In the genomic region with DNA sequence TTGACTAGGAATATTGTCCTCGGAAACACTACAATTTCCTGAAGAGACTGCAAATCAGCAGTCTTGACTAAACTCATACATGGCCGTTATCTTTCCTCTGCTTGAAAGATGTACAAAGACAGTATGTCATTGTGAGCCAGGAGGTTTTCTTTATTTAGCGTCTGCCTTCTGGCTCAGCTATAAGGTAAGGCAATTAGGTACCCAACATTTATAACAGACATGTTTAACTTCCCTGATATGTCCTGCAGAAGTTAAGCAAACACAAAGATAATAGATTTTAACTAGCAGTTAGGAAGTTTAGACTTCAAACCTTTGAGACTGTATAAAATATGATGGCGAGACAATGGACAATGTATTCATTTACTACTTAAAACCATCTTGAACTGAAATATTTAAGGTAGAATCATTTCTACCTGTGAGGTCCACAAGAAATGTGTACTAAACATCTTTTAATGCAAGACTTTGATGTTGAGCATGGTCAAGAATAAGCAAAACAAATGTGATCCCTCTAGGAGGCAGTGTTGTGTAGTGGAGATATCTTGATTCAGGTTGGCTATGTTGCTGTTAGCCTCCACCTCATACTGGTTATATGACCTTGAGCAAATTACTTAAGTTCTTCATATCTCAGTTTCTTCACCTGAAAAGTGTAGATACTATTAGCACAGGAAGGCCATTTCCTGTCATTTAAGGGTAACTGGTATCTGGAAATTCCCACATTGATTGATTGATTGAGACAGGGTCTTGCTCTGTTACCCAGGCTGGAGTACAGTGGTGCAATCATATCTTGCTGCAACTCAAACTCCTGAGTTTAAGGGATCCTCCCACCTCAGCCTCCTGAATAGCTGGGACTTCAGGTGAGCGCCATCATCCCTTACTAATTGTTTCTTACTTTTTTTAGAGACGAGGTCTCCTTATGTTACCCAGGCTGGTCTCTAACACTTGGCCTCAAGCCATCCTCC, we compare ENCODE assay signal across 8 cellular contexts.
A peak's percentile ranks its signal among the peaks of the same experiment; 100 is the strongest.
DNase-seq lines count a peak whose midpoint lies in the region; ATAC-seq, FAIRE-seq and TF ChIP-seq lines count a peak whose summit lies in the region.

No MANE protein-coding gene starts in this region.

- H3F3A ChIP-seq in DOHH2 (ENCODE audit: control insufficient read depth, insufficient read depth), result no peaks in the 10 kb centered on the region

- POLR2A ChIA-PET in activated CD8-positive, alpha-beta T cell treated with anti-CD3 and anti-CD28 coated beads, Interleukin-2, amount 10 ng/mL, durations not matched to agents 7 days and 5 days (lab: Charles Lee), result no interaction called here

- H3K4me3 ChIP-seq in DOHH2 (ENCODE audit: low read length) (no peak overlapping the region), keratinocyte (ENCODE audit: control insufficient read depth in 2 of 3, extremely low read depth in 1 of 3, insufficient read depth in 2 of 3, low read depth in 1 of 3, low read length in 3 of 3) (no peak overlapping the region)

- H3K4me1 Mint-ChIP-seq in activated CD8-positive, alpha-beta T cell treated with anti-CD3 and anti-CD28 coated beads, Interleukin-2, amount 10 ng/mL, durations not matched to agents 7 days and 5 days (ENCODE audit: low read depth), result no peaks in the 10 kb centered on the region
- H3K4me1 Mint-ChIP-seq in immature natural killer cell, result no peaks in the 10 kb centered on the region

- peak; percentile 61 for ATAC-seq in GM21381 (IDR thresholded peaks at IDR 0.05; ENCODE audit: unreplicated experiment)
- ATAC-seq in activated CD8-positive, alpha-beta T cell treated with anti-CD3 and anti-CD28 coated beads, Interleukin-2, amount 10 ng/mL, durations not matched to agents 7 days and 5 days, result no peak

- H3K4me1 ChIP-seq in DOHH2 (ENCODE audit: control insufficient read depth, low read length) (no peaks in the 10 kb centered on the region), keratinocyte (ENCODE audit: control insufficient read depth, extremely low read depth, insufficient read depth, low read length) (peaks cover 2% of the 10 kb centered on the region)

- dilution Hi-C loops in keratinocyte (cut with MboI; ENCODE audit: extremely low pct_ligation_motif_present, low sequenced_read_pairs), result no loop called here

- H4K20me1 ChIP-seq in DOHH2 (ENCODE audit: control insufficient read depth, insufficient read depth, low read depth, low read length) (no peaks in the 10 kb centered on the region), keratinocyte (ENCODE audit: control insufficient read depth, extremely low read depth, insufficient read depth, low read length) (no peaks in the 10 kb centered on the region)

- H3K9me3 ChIP-seq in DOHH2 (ENCODE audit: control insufficient read depth, insufficient read depth, low read length) (no peaks in the 10 kb centered on the region), keratinocyte (ENCODE audit: control insufficient read depth, low read depth, low read length) (no peaks in the 10 kb centered on the region)

- H3K36me3 ChIP-seq in DOHH2 (ENCODE audit: control insufficient read depth, low read length), result no peaks in the 10 kb centered on the region
- no peaks in the 10 kb centered on the region for H3K36me3 ChIP-seq in keratinocyte (ENCODE audit: control insufficient read depth in 2 of 2, extremely low read depth in 1 of 2, insufficient read depth in 2 of 2, low read length in 2 of 2)

- CTCF ChIA-PET in activated CD8-positive, alpha-beta T cell treated with anti-CD3 and anti-CD28 coated beads, Interleukin-2, amount 10 ng/mL, durations not matched to agents 7 days and 5 days (lab: Charles Lee), result interaction anchor here (0.9 to 1.5 kb wide), 2 partner anchors 38 to 356 kb away, joined by 3 to 5 read pairs; no protein-coding TSS in a partner anchor

- H3K9ac ChIP-seq in keratinocyte (ENCODE audit: control insufficient read depth, extremely low read depth, insufficient read depth, low read length), result no peak overlapping the region

- no peaks in the 10 kb centered on the region for H3K9me3 Mint-ChIP-seq in activated CD8-positive, alpha-beta T cell treated with anti-CD3 and anti-CD28 coated beads, Interleukin-2, amount 10 ng/mL, durations not matched to agents 7 days and 5 days (ENCODE audit: insufficient read depth)
- H3K9me3 Mint-ChIP-seq in immature natural killer cell, result peaks cover 0 to 2% (median 0%) of the 10 kb centered on the region in 6 donors

- H3K36me3 Mint-ChIP-seq in activated CD8-positive, alpha-beta T cell treated with anti-CD3 and anti-CD28 coated beads, Interleukin-2, amount 10 ng/mL, durations not matched to agents 7 days and 5 days (ENCODE audit: low read depth), result peaks cover 1% of the 10 kb centered on the region
- no peaks in the 10 kb centered on the region for H3K36me3 Mint-ChIP-seq in immature natural killer cell

- no peak overlapping the region for H3K4me2 ChIP-seq in DOHH2 (ENCODE audit: low read length)
- no peak overlapping the region for H3K4me2 ChIP-seq in keratinocyte (ENCODE audit: control insufficient read depth, extremely low read depth, insufficient read depth, low read depth, low read length)

- H3K27me3 ChIP-seq in DOHH2 (ENCODE audit: control insufficient read depth, low read length) (no peaks in the 10 kb centered on the region), keratinocyte (ENCODE audit: control insufficient read depth, extremely low read depth, insufficient read depth, low read length) (no peaks in the 10 kb centered on the region)

- DNase-seq in MV-4-11 (lab: John Stamatoyannopoulos, UW) (peak; percentile 57), keratinocyte (ENCODE audit: low read depth, low spot score) (no peak), ecto neural progenitor cell (ENCODE audit: low spot score) (no peak), immature natural killer cell (no peak)
- DNase-seq in activated CD8-positive, alpha-beta T cell treated with anti-CD3 and anti-CD28 coated beads, Interleukin-2, amount 10 ng/mL, durations not matched to agents 7 days and 5 days, result peak; percentile 30
- no peak for DNase-seq in effector CD8-positive, alpha-beta T cell (lab: John Stamatoyannopoulos, UW)

- no peaks in the 10 kb centered on the region for H3K79me2 ChIP-seq in DOHH2 (ENCODE audit: control insufficient read depth, low read length)
- no peaks in the 10 kb centered on the region for H3K79me2 ChIP-seq in keratinocyte (ENCODE audit: control insufficient read depth, insufficient read depth, low read length)

- peak; percentile 90 for FAIRE-seq in keratinocyte (lab: Jason Lieb, UNC)

- no peaks in the 10 kb centered on the region for H3K9me2 ChIP-seq in DOHH2 (replicated peaks; ENCODE audit: control insufficient read depth, low read length)

- H3K27ac Mint-ChIP-seq in activated CD8-positive, alpha-beta T cell treated with anti-CD3 and anti-CD28 coated beads, Interleukin-2, amount 10 ng/mL, durations not matched to agents 7 days and 5 days, result no peak overlapping the region
- no peak overlapping the region for H3K27ac Mint-ChIP-seq in immature natural killer cell

- peak; percentile 55 for TF ChIP-seq CTCF in DOHH2 (IDR thresholded peaks at IDR 0.05; ENCODE audit: low read depth, low read length, poor library complexity, severe bottlenecking)
- peak; percentile 53 to 76 (median 56) for TF ChIP-seq CTCF in keratinocyte (optimal IDR thresholded peaks at IDR 0.05 in 1 of 3, IDR thresholded peaks at IDR 0.05 in 1 of 3, conservative IDR thresholded peaks at IDR 0.05 in 1 of 3; ENCODE audit: extremely low read depth in 1 of 3, insufficient read depth in 2 of 3, low read length in 3 of 3)

- H3K4me3 Mint-ChIP-seq in activated CD8-positive, alpha-beta T cell treated with anti-CD3 and anti-CD28 coated beads, Interleukin-2, amount 10 ng/mL, durations not matched to agents 7 days and 5 days, result no peak overlapping the region
- no peak overlapping the region for H3K4me3 Mint-ChIP-seq in immature natural killer cell

- H3K9me1 ChIP-seq in keratinocyte (ENCODE audit: control insufficient read depth, extremely low read depth, insufficient read depth, low read length), result no peaks in the 10 kb centered on the region

- peaks cover 11% of the 10 kb centered on the region for H3K27me3 Mint-ChIP-seq in activated CD8-positive, alpha-beta T cell treated with anti-CD3 and anti-CD28 coated beads, Interleukin-2, amount 10 ng/mL, durations not matched to agents 7 days and 5 days (ENCODE audit: low read depth)
- peaks cover 0 to 7% (median 0%) of the 10 kb centered on the region in 3 donors for H3K27me3 Mint-ChIP-seq in immature natural killer cell (ENCODE audit: low read depth in 3 of 3)

- no peak overlapping the region for H2AFZ ChIP-seq in keratinocyte (ENCODE audit: control insufficient read depth, low read length)

- H3K27ac ChIP-seq in DOHH2 (ENCODE audit: low read depth, low read length), result no peak overlapping the region
- no peak overlapping the region for H3K27ac ChIP-seq in keratinocyte (ENCODE audit: control insufficient read depth, insufficient read depth, low read length)

Comparison
In these comparisons a context has a peak if more than half of its experiments do, and no peak if none do; other contexts are left out.
1. DNase-seq: peak in MV-4-11 (single experiment) and activated CD8-positive, alpha-beta T cell treated with anti-CD3 and anti-CD28 coated beads, Interleukin-2, amount 10 ng/mL, durations not matched to agents 7 days and 5 days (single experiment); none in keratinocyte (single experiment), effector CD8-positive, alpha-beta T cell (single experiment), ecto neural progenitor cell (single experiment) and immature natural killer cell (0 of 3).